8 cellular contexts compared by ENCODE assay signal in genomic region chr5:131417240-131417869, GRCh38.
A peak's percentile ranks its signal among the peaks of the same experiment; 100 is the strongest.
DNase-seq lines count a peak whose midpoint lies in the region; ATAC-seq, FAIRE-seq and TF ChIP-seq lines count a peak whose summit lies in the region.

No MANE protein-coding gene starts in this region.

- no peaks in the 10 kb centered on the region for H3K9me3 ChIP-seq in mucosa of descending colon

- peak; percentile 70 for FAIRE-seq in endometrium (lab: Jason Lieb, UNC)

- no peak overlapping the region for H3K4me3 ChIP-seq in mucosa of descending colon

- no peaks in the 10 kb centered on the region for H3K4me1 ChIP-seq in mucosa of descending colon (ENCODE audit: low read depth)

- H3K36me3 ChIP-seq in mucosa of descending colon (ENCODE audit: low read depth) = no peaks in the 10 kb centered on the region

- intact Hi-C loops in mucosa of descending colon (cut with DNase I, micrococcal nuclease) = loop anchor here in 1 of 2 donors (10.0 kb wide), 1 partner anchor 533 kb away; no protein-coding TSS in a partner anchor

- ATAC-seq in HG03565 (IDR thresholded peaks at IDR 0.05; ENCODE audit: unreplicated experiment) = peak; percentile 18
- ATAC-seq in mucosa of descending colon = peak; percentile 90

- peak in 10 of 14 donors; percentile 2 to 66 (median 32) for DNase-seq in C1 segment of cervical spinal cord (lab: John Stamatoyannopoulos, UW)
- peak; percentile 11 for DNase-seq in GM19240 (ENCODE audit: insufficient read length, low spot score)
- peak; percentile 58 for DNase-seq in NOMO-1 treated with DMSO at 0.1 percent for 48 hours (lab: John Stamatoyannopoulos, UW; ENCODE audit: unreplicated experiment)
- DNase-seq in activated CD8-positive, alpha-beta memory T cell treated with anti-CD3 and anti-CD28 coated beads for 48 hours (ENCODE audit: low read depth in 2 of 3, low spot score in 2 of 3) = peak; percentile 42 to 69 (median 64)
- DNase-seq in mucosa of descending colon = peak; percentile 68 to 89 (median 84)
- DNase-seq in stimulated activated CD8-positive, alpha-beta memory T cell treated with anti-CD3 and anti-CD28 coated beads, Interleukin-4, amount 100 ng/mL, for 48 hours = peak; percentile 92

- peak; percentile 43 for TF ChIP-seq CTCF in mucosa of descending colon (IDR thresholded peaks at IDR 0.05)

Comparison
In these comparisons a context has a peak if more than half of its experiments do, and no peak if none do; other contexts are left out.
1. DNase-seq: peak in every context shown above with its lines; median percentile 92 in stimulated activated CD8-positive, alpha-beta memory T cell treated with anti-CD3 and anti-CD28 coated beads, Interleukin-4, amount 100 ng/mL, for 48 hours; 84 in mucosa of descending colon; 64 in activated CD8-positive, alpha-beta memory T cell treated with anti-CD3 and anti-CD28 coated beads for 48 hours; 58 in NOMO-1 treated with DMSO at 0.1 percent for 48 hours; 32 in C1 segment of cervical spinal cord; 11 in GM19240.